Comparison of ENCODE assay signal across 8 cellular contexts in genomic region chr17:44279586-44280344, GRCh38. TPM values are rescaled to one million over a fixed set of nuclear protein-coding genes. Genes with fewer than 3 reads are reported as not detected.
DNase-seq lines count a peak whose midpoint lies in the region; ATAC-seq and TF ChIP-seq lines count a peak whose summit lies in the region.

No MANE protein-coding gene starts in this region.

- no peaks in the 10 kb centered on the region for H3K9me3 Mint-ChIP-seq in chondrocyte (ENCODE audit: low read depth)
- no peaks in the 10 kb centered on the region for H3K9me3 Mint-ChIP-seq in activated naive CD4-positive, alpha-beta T cell treated with anti-CD3 and anti-CD28 coated beads for 36 hours

- no peak overlapping the region for H3K4me3 ChIP-seq in H7 (ENCODE audit: insufficient read depth, low read depth, low read length)

- peaks cover 11% of the 10 kb centered on the region for H3K4me1 Mint-ChIP-seq in chondrocyte (ENCODE audit: low read depth)
- peaks cover 8% of the 10 kb centered on the region for H3K4me1 Mint-ChIP-seq in activated naive CD4-positive, alpha-beta T cell treated with anti-CD3 and anti-CD28 coated beads for 36 hours (ENCODE audit: low read depth)

- no peak overlapping the region for H3K4me3 Mint-ChIP-seq in chondrocyte (ENCODE audit: unreplicated experiment)
- H3K4me3 Mint-ChIP-seq in activated naive CD4-positive, alpha-beta T cell treated with anti-CD3 and anti-CD28 coated beads for 36 hours = no peak overlapping the region

- TF ChIP-seq CTCF in chondrocyte (IDR thresholded peaks at IDR 0.05) = no peak

- peak; percentile 58 for ATAC-seq in stimulated activated naive CD8-positive, alpha-beta T cell treated with anti-CD3 and anti-CD28 coated beads, Interleukin-15, Interleukin-2, amounts not matched to agents 100 U/mL and 50 U/mL, for 24 hours

- DNase-seq in GM03348 (ENCODE audit: low spot score) (peak; percentile 82), H7 (peak; percentile 84), NOMO-1 treated with DMSO at 0.1 percent for 48 hours (lab: John Stamatoyannopoulos, UW; ENCODE audit: unreplicated experiment) (peak; percentile 78), chondrocyte (ENCODE audit: low spot score) (no peak), left kidney (ENCODE audit: low read depth, low spot score) (peak; percentile 81)
- DNase-seq in stimulated activated naive CD8-positive, alpha-beta T cell treated with anti-CD3 and anti-CD28 coated beads, Interleukin-15, Interleukin-2, amounts not matched to agents 100 U/mL and 50 U/mL, for 24 hours = peak; percentile 32
- no peak for DNase-seq in activated naive CD4-positive, alpha-beta T cell treated with anti-CD3 and anti-CD28 coated beads for 36 hours
- DNase-seq in activated naive CD4-positive, alpha-beta T cell treated with Interleukin-2 at 50 U/mL for 16 hours = no peak

- H3K27me3 Mint-ChIP-seq in chondrocyte (ENCODE audit: low read depth) = peaks cover 3% of the 10 kb centered on the region
- no peaks in the 10 kb centered on the region for H3K27me3 Mint-ChIP-seq in activated naive CD4-positive, alpha-beta T cell treated with anti-CD3 and anti-CD28 coated beads for 36 hours (ENCODE audit: low read depth)

- no peaks in the 10 kb centered on the region for H3K27me3 ChIP-seq in H7 (ENCODE audit: control insufficient read depth, insufficient read depth, low read length)

- CTCF ChIA-PET in activated naive CD4-positive, alpha-beta T cell treated with anti-CD3 and anti-CD28 coated beads for 36 hours (lab: Charles Lee) = interaction anchor here (1.3 kb wide), 1 partner anchor 70 kb away, joined by 3 read pairs; no protein-coding TSS in a partner anchor

- intact Hi-C loops in activated naive CD4-positive, alpha-beta T cell treated with anti-CD3 and anti-CD28 coated beads for 36 hours (cut with micrococcal nuclease) = no loop called here

- peak overlapping the region; percentile 68 for H3K27ac Mint-ChIP-seq in chondrocyte (ENCODE audit: unreplicated experiment)
- H3K27ac Mint-ChIP-seq in activated naive CD4-positive, alpha-beta T cell treated with anti-CD3 and anti-CD28 coated beads for 36 hours = no peak overlapping the region

- H3K36me3 ChIP-seq in H7 (replicated peaks; ENCODE audit: control insufficient read depth, insufficient read depth, low read length) = no peaks in the 10 kb centered on the region

- no peaks in the 10 kb centered on the region for H3K36me3 Mint-ChIP-seq in chondrocyte (ENCODE audit: low read depth)
- H3K36me3 Mint-ChIP-seq in activated naive CD4-positive, alpha-beta T cell treated with anti-CD3 and anti-CD28 coated beads for 36 hours (ENCODE audit: low read depth) = no peaks in the 10 kb centered on the region

RNA-seq across cellular contexts. Expression of gene SLC4A1, which starts 11.8 kb away (rescaled TPM):
- total RNA-seq in H7 (2014; rRNA removed; shearing (Covaris generic)) = 0.07 TPM in 2 replicates
- not detected in 3 replicates for total RNA-seq in chondrocyte
- not detected for total RNA-seq in activated naive CD4-positive, alpha-beta T cell treated with anti-CD3 and anti-CD28 coated beads for 36 hours

RNA-seq across cellular contexts. Expression of gene RUNDC3A, which starts 28.6 kb away (rescaled TPM):
- total RNA-seq in H7 (2014; rRNA removed; shearing (Covaris generic)) = 5.1 and 5.7 TPM in 2 replicates
- 0.40 to 0.77 TPM (median 0.77 TPM) in 3 replicates for total RNA-seq in chondrocyte
- total RNA-seq in activated naive CD4-positive, alpha-beta T cell treated with anti-CD3 and anti-CD28 coated beads for 36 hours = under 1 TPM in 1 of 2 experiments, not detected in 1; 0.17 TPM

RNA-seq across cellular contexts. Expression of gene SLC25A39, which starts 44.9 kb away (rescaled TPM):
- 281 and 295 TPM in 2 replicates for total RNA-seq in H7 (2014; rRNA removed; shearing (Covaris generic))
- total RNA-seq in chondrocyte = 78.6 to 95.5 TPM (median 84.1 TPM) in 3 replicates
- 100 to 1,000 TPM; 146 to 149 TPM for total RNA-seq in activated naive CD4-positive, alpha-beta T cell treated with anti-CD3 and anti-CD28 coated beads for 36 hours

Comparison
In these comparisons a context has a peak if more than half of its experiments do, and no peak if none do; other contexts are left out.
1. DNase-seq: peak in GM03348 (single experiment), H7 (single experiment), NOMO-1 treated with DMSO at 0.1 percent for 48 hours (single experiment), left kidney (single experiment) and stimulated activated naive CD8-positive, alpha-beta T cell treated with anti-CD3 and anti-CD28 coated beads, Interleukin-15, Interleukin-2, amounts not matched to agents 100 U/mL and 50 U/mL, for 24 hours (single experiment); none in chondrocyte (single experiment), activated naive CD4-positive, alpha-beta T cell treated with anti-CD3 and anti-CD28 coated beads for 36 hours (single experiment) and activated naive CD4-positive, alpha-beta T cell treated with Interleukin-2 at 50 U/mL for 16 hours (single experiment).